Comparison of ENCODE assay signal across 19 cellular contexts in genomic region chr1:12467570-12468286, GRCh38.
DNase-seq lines count a peak whose midpoint lies in the region; ATAC-seq and TF ChIP-seq lines count a peak whose summit lies in the region.
"Had no signal": no experiment of that assay in that cellular context is flagged by ENCODE, and none has a peak within 500 bp of the region (broad histone marks: within the 10 kb centered on the region; RNA-seq: fewer than 3 reads in every experiment).

No MANE protein-coding gene starts in this region.

- peaks cover 26% of the 10 kb centered on the region for H3K4me1 ChIP-seq in CD4-positive, alpha-beta memory T cell (ENCODE audit: insufficient read depth, low read length)
- H3K4me1 ChIP-seq in SJCRH30 (peaks cover 34% of the 10 kb centered on the region), osteoblast (ENCODE audit: insufficient read depth, low read length) (peaks cover 35% of the 10 kb centered on the region), left ventricle myocardium inferior (peaks cover 64% of the 10 kb centered on the region)

- H3K27me3 ChIP-seq in CD4-positive, alpha-beta memory T cell (ENCODE audit: insufficient read depth, low read length) = no peaks in the 10 kb centered on the region
- H3K27me3 ChIP-seq in SJCRH30 (no peaks in the 10 kb centered on the region), osteoblast (ENCODE audit: insufficient read depth, low read length) (no peaks in the 10 kb centered on the region), left ventricle myocardium inferior (ENCODE audit: low read depth) (no peaks in the 10 kb centered on the region)
- H3K27me3 ChIP-seq: upper lobe of left lung had no signal

- no peak overlapping the region for H3K4me3 ChIP-seq in CD4-positive, alpha-beta memory T cell (ENCODE audit: low read length in 2 of 2)
- H3K4me3 ChIP-seq in SJCRH30 (no peak overlapping the region), astrocyte of the cerebellum (ENCODE audit: low read depth, low read length) (no peak overlapping the region), osteoblast (ENCODE audit: insufficient read depth, low read length) (no peak overlapping the region), left ventricle myocardium inferior (no peak overlapping the region)
- H3K4me3 ChIP-seq: SK-N-MC, upper lobe of left lung had no signal

- H3K4me2 ChIP-seq in osteoblast (ENCODE audit: insufficient read depth, low read length) = no peak overlapping the region

- no peak overlapping the region for H3K4me3 Mint-ChIP-seq in CD4-positive, alpha-beta memory T cell

- no peak overlapping the region for H2AFZ ChIP-seq in osteoblast (ENCODE audit: low read length)

- no peaks in the 10 kb centered on the region for H3K79me2 ChIP-seq in osteoblast (ENCODE audit: insufficient read depth, low read length)

- no peak for TF ChIP-seq CTCF in astrocyte of the cerebellum (IDR thresholded peaks at IDR 0.05; ENCODE audit: low read depth, low read length, missing control alignments)
- TF ChIP-seq CTCF in osteoblast (IDR thresholded peaks at IDR 0.05; ENCODE audit: extremely low read depth, low read depth, low read length) = no peak
- TF ChIP-seq CTCF in left ventricle myocardium inferior (IDR thresholded peaks at IDR 0.05; ENCODE audit: borderline replicate concordance) = no peak

- in situ Hi-C loops in astrocyte of the cerebellum (cut with HindIII; ENCODE audit: low sequenced_read_pairs) = no loop called here

- no peaks in the 10 kb centered on the region for H4K20me1 ChIP-seq in osteoblast (ENCODE audit: insufficient read depth, low read length)

- no peaks in the 10 kb centered on the region for H3K9me3 ChIP-seq in CD4-positive, alpha-beta memory T cell (ENCODE audit: control insufficient read depth in 1 of 2, low read length in 2 of 2)
- no peaks in the 10 kb centered on the region for H3K9me3 ChIP-seq in SJCRH30 (replicated peaks)
- no peaks in the 10 kb centered on the region for H3K9me3 ChIP-seq in osteoblast (ENCODE audit: low read depth, low read length)
- no peaks in the 10 kb centered on the region for H3K9me3 ChIP-seq in left ventricle myocardium inferior (replicated peaks)
- H3K9me3 ChIP-seq: upper lobe of left lung had no signal

- intact Hi-C loops in CD4-positive, alpha-beta memory T cell (cut with micrococcal nuclease) = no loop called here
- intact Hi-C loops in left ventricle myocardium inferior (cut with micrococcal nuclease) = no loop called here

- ATAC-seq in HG03039 (IDR thresholded peaks at IDR 0.05; ENCODE audit: unreplicated experiment) = no peak
- ATAC-seq: esophagus mucosa had no signal

- H3K27me3 Mint-ChIP-seq in CD4-positive, alpha-beta memory T cell = no peaks in the 10 kb centered on the region
- H3K27me3 Mint-ChIP-seq: progenitor cell of endocrine pancreas had no signal

- peaks cover 19 to 51% (median 29%) of the 10 kb centered on the region in 4 donors for H3K4me1 Mint-ChIP-seq in CD4-positive, alpha-beta memory T cell

- H3K27ac Mint-ChIP-seq in CD4-positive, alpha-beta memory T cell = peak overlapping the region in 4 of 7 donors; percentile 27 to 70 (median 44)
- H3K27ac Mint-ChIP-seq: progenitor cell of endocrine pancreas had no signal

- POLR2A ChIA-PET in CD4-positive, alpha-beta memory T cell (lab: Charles Lee; ENCODE audit: partially characterized antibody) = no interaction called here

- no peaks in the 10 kb centered on the region for H3K9me3 Mint-ChIP-seq in CD4-positive, alpha-beta memory T cell

- H3K36me3 Mint-ChIP-seq in CD4-positive, alpha-beta memory T cell = peaks cover 33 to 43% of the 10 kb centered on the region in 2 donors

- no peak for DNase-seq in CD4-positive, alpha-beta memory T cell
- DNase-seq in SJCRH30 = peak in 1 of 2 experiments; percentile 47
- peak; percentile 83 for DNase-seq in astrocyte of the cerebellum (ENCODE audit: low read depth)
- no peak for DNase-seq in osteoblast (ENCODE audit: insufficient read length, low spot score, missing footprints)
- DNase-seq in left ventricle myocardium inferior = no peak
- DNase-seq in NCI-H1048 (lab: John Stamatoyannopoulos, UW) = no peak
- DNase-seq: activated CD4-positive, CD25-positive, alpha-beta regulatory T cell; activated gamma-delta T cell treated with Interleukin-2 at 50 U/mL for 16 hours; effector CD4-positive, alpha-beta T cell; HCEC 1CT; NCI-H1417 treated with DMSO at 0.1 percent for 48 hours; NCI-H524 treated with DMSO at 0.1 percent for 48 hours; small intestine; T1000; upper lobe of left lung had no signal

- H3K27ac ChIP-seq in CD4-positive, alpha-beta memory T cell (ENCODE audit: low read depth, low read length) = no peak overlapping the region
- H3K27ac ChIP-seq in SJCRH30 = peak overlapping the region; percentile 56
- H3K27ac ChIP-seq in osteoblast (ENCODE audit: low read depth, low read length) = peak overlapping the region; percentile 9
- no peak overlapping the region for H3K27ac ChIP-seq in left ventricle myocardium inferior (replicated peaks)
- H3K27ac ChIP-seq: SK-N-MC, upper lobe of left lung had no signal

- peaks cover 7% of the 10 kb centered on the region for H3K36me3 ChIP-seq in CD4-positive, alpha-beta memory T cell (ENCODE audit: insufficient read depth, low read length)
- H3K36me3 ChIP-seq in SJCRH30 (peaks cover 4% of the 10 kb centered on the region; the same call in 1 of the 2 replicates), osteoblast (ENCODE audit: insufficient read depth, low read length) (no peaks in the 10 kb centered on the region), left ventricle myocardium inferior (peaks cover 18% of the 10 kb centered on the region)

- CTCF ChIA-PET in CD4-positive, alpha-beta memory T cell (lab: Charles Lee; ENCODE audit: partially characterized antibody) = no interaction called here

Comparison
In these comparisons a context has a peak if more than half of its experiments do, and no peak if none do; other contexts are left out.
1. H3K27ac ChIP-seq: peak in SJCRH30 (single experiment) and osteoblast (single experiment); none in CD4-positive, alpha-beta memory T cell (single experiment) and left ventricle myocardium inferior (single experiment).